ENCODE assay signal across 8 cellular contexts in genomic region chr19:35213678-35214632, GRCh38. TPM values are rescaled to one million over a fixed set of nuclear protein-coding genes. Genes with fewer than 3 reads are reported as not detected.
DNase-seq lines count a peak whose midpoint lies in the region; ATAC-seq lines count a peak whose summit lies in the region.

No MANE protein-coding gene starts in this region.

- intact Hi-C loops in left cardiac atrium (cut with DNase I), result no loop called here

- peak; percentile 56 for DNase-seq in AG08395 (ENCODE audit: low spot score)
- DNase-seq in Kasumi-1 (lab: John Stamatoyannopoulos, UW), result peak; percentile 89 to 93
- peak; percentile 80 to 88 for DNase-seq in SHP77 (lab: John Stamatoyannopoulos, UW)
- peak; percentile 72 for DNase-seq in activated naive CD4-positive, alpha-beta T cell treated with Interleukin-2 at 50 U/mL for 16 hours
- DNase-seq in left cardiac atrium, result peak; percentile 70
- DNase-seq in stimulated activated CD4-positive, alpha-beta T cell treated with anti-CD3 and anti-CD28 coated beads, Interleukin-2, amount 100 ng/mL, for 24 hours, result peak; percentile 67 to 80

- ATAC-seq in GM19324 (IDR thresholded peaks at IDR 0.05; ENCODE audit: low FRiP score, unreplicated experiment) (peak; percentile 72), left cardiac atrium (peak; percentile 75 to 85), GM21526 (IDR thresholded peaks at IDR 0.05; ENCODE audit: low FRiP score, unreplicated experiment) (no peak)

RNA-seq across cellular contexts. Expression of gene FAM187B, which starts 14.6 kb away (rescaled TPM):
- not detected for total RNA-seq in left cardiac atrium

RNA-seq across cellular contexts. Expression of gene LSR, which starts 34.8 kb away (rescaled TPM):
- 1 to 10 TPM; 7.5 to 7.6 TPM for total RNA-seq in left cardiac atrium

RNA-seq across cellular contexts. Expression of gene USF2, which starts 54.8 kb away (rescaled TPM):
- 100 to 1,000 TPM; 130 to 147 TPM for total RNA-seq in left cardiac atrium

RNA-seq across cellular contexts. Expression of gene FXYD5, which starts 59.4 kb away (rescaled TPM):
- total RNA-seq in left cardiac atrium, result 10 to 100 TPM; 35.5 to 46.7 TPM
